ENCODE assay signal across 24 cellular contexts in genomic region chr3:54185740-54186139, GRCh38.
"Had no signal": no experiment of that assay in that cellular context is flagged by ENCODE, and none has a peak within 500 bp of the region (broad histone marks: within the 10 kb centered on the region; RNA-seq: fewer than 3 reads in every experiment).

No MANE protein-coding gene starts in this region.

- H3K27me3 ChIP-seq: dorsolateral prefrontal cortex, gastrocnemius medialis, right atrium auricular region, thyroid gland, vagina had no signal

- H3K4me3 ChIP-seq: dorsolateral prefrontal cortex, gastrocnemius medialis, prostate gland, right atrium auricular region, smooth muscle cell, thyroid gland, vagina had no signal

- H3K36me3 Mint-ChIP-seq: immature natural killer cell had no signal

- H3K36me3 ChIP-seq: gastrocnemius medialis, prostate gland, right atrium auricular region, thyroid gland, vagina had no signal

- H3K4me1 ChIP-seq: prostate gland, right atrium auricular region, thyroid gland, vagina had no signal

- ATAC-seq: gastrocnemius medialis; left lobe of liver; naive thymus-derived CD4-positive, alpha-beta T cell; sciatic nerve; stimulated activated naive CD8-positive, alpha-beta T cell treated with anti-CD3 and anti-CD28 coated beads, Interleukin-15, amount 100 ng/mL, for 72 hours had no signal

- H3K4me2 ChIP-seq: smooth muscle cell had no signal

- DNase-seq: dorsolateral prefrontal cortex; effector CD4-positive, alpha-beta T cell; gastrocnemius medialis; head of caudate nucleus; immature natural killer cell; mesenchymal stem cell; midbrain; naive thymus-derived CD4-positive, alpha-beta T cell; nucleus accumbens; stimulated activated CD4-positive, alpha-beta T cell treated with anti-CD3 and anti-CD28 coated beads, Interleukin-12 subunit alpha, Interleukin-12 subunit beta, amount 100 ng/mL, for 4 hours; stimulated activated CD4-positive, alpha-beta T cell treated with anti-CD3 and anti-CD28 coated beads, Interleukin-1b, Interleukin-23, amount 100 ng/mL, for 48 hours; stimulated activated CD4-positive, alpha-beta T cell treated with anti-CD3 and anti-CD28 coated beads, Interleukin-4, amount 100 ng/mL, for 1 hour; stimulated activated CD8-positive, alpha-beta memory T cell treated with anti-CD3 and anti-CD28 coated beads, Interleukin-4, amount 100 ng/mL, for 48 hours; stimulated activated naive CD4-positive, alpha-beta T cell; stimulated activated naive CD8-positive, alpha-beta T cell treated with anti-CD3 and anti-CD28 coated beads, Interleukin-15, amount 100 ng/mL, for 72 hours; thyroid gland; trophoblast cell had no signal

- H3K9me3 ChIP-seq: gastrocnemius medialis, prostate gland, right atrium auricular region, thyroid gland, vagina had no signal

- H3K27ac Mint-ChIP-seq: immature natural killer cell; naive thymus-derived CD4-positive, alpha-beta T cell; nephron; stimulated activated naive CD8-positive, alpha-beta T cell treated with anti-CD3 and anti-CD28 coated beads, Interleukin-15, amount 100 ng/mL, for 72 hours had no signal

- H3K27me3 Mint-ChIP-seq: naive thymus-derived CD4-positive, alpha-beta T cell; stimulated activated naive CD8-positive, alpha-beta T cell treated with anti-CD3 and anti-CD28 coated beads, Interleukin-15, amount 100 ng/mL, for 72 hours had no signal

- H3K27ac ChIP-seq: dorsolateral prefrontal cortex, gastrocnemius medialis, prostate gland, right atrium auricular region, thyroid gland, vagina had no signal

- H3K4me3 Mint-ChIP-seq: immature natural killer cell; naive thymus-derived CD4-positive, alpha-beta T cell; nephron; stimulated activated naive CD8-positive, alpha-beta T cell treated with anti-CD3 and anti-CD28 coated beads, Interleukin-15, amount 100 ng/mL, for 72 hours had no signal

- H3K4me1 Mint-ChIP-seq: immature natural killer cell; naive thymus-derived CD4-positive, alpha-beta T cell; nephron; stimulated activated naive CD8-positive, alpha-beta T cell treated with anti-CD3 and anti-CD28 coated beads, Interleukin-15, amount 100 ng/mL, for 72 hours had no signal
